8 cellular contexts compared by ENCODE assay signal in the genomic region with DNA sequence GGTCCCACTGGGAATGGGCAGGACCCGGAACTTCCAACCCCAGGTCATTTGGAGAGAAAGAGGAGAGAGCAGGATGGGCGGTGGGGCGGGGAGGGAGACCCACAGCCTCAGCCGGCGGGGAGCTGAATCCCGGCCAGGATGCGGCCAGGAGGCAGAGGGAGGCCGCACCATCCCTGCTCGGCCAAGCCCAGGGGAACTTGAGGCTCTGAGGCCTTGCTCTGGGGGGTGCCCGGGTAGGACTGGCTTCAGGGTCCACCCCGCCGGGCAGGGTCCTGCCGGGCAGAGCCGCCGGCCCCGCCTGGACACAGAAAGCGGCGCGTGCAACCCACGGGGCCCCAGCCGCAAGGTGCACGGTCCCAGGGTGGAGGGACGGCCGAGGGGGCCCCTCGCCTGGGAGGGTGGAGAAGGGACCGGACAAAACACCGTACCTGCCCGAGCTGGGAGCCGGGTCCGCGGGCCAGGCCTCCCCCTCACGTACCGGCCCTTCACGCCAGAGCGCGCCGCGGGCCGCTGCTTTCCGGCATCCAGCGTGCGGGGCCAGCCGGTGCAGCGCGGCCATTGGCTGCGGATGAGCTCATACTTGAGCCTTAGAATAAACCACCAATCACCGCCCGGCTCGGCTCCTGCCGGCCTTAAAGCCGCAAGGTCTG. TPM values are rescaled to one million over a fixed set of nuclear protein-coding genes. Genes with fewer than 3 reads are reported as not detected.
DNase-seq lines count a peak whose midpoint lies in the region; ATAC-seq, FAIRE-seq and TF ChIP-seq lines count a peak whose summit lies in the region.

TSS of gene RPS6KL1 (minus strand) at position 509 of the 650 bp plus-strand sequence. CDS start 1,719 bp downstream, outside the sequence.

- TF ChIP-seq EP300 in neural cell (conservative IDR thresholded peaks at IDR 0.05; ENCODE audit: poor library complexity, severe bottlenecking): peak; percentile 30
- no peak for TF ChIP-seq EP300 in stomach (IDR thresholded peaks at IDR 0.05)

- peak within 1 kb of the TSS; percentile 97 for H3K4me2 ChIP-seq in neural cell (ENCODE audit: low read length)

- 2 to 8% (median 6%) methylated on average over 20 to 51 of the region's 51 CpGs for WGBS in stomach, 5 donors

- peak within 1 kb of the TSS; percentile 96 for H3K9ac ChIP-seq in neural cell (ENCODE audit: low read length)

- peak; percentile 41 for TF ChIP-seq RAD21 in neural cell (conservative IDR thresholded peaks at IDR 0.05)

- FAIRE-seq in D721Med (lab: Jason Lieb, UNC): no peak

- POLR2A ChIA-PET in RWPE1 (lab: Yijun Ruan, JAX; ENCODE audit: low non-redundant PET): no interaction called here

- no peaks in the 10 kb centered on the region for H4K20me1 ChIP-seq in neural cell (ENCODE audit: insufficient read depth)

- CTCF ChIA-PET in RWPE1 (lab: Yijun Ruan, JAX): interaction anchor here (0.8 kb wide), 1 partner anchor 18 kb away, joined by 3 read pairs; no protein-coding TSS in a partner anchor

- peak within 1 kb of the TSS; percentile 98 for H2AFZ ChIP-seq in neural cell (ENCODE audit: low read depth, low read length)

- TF ChIP-seq POLR2A in stomach (IDR thresholded peaks at IDR 0.05): no peak

- no peaks in the 10 kb centered on the region for H3K36me3 ChIP-seq in neural cell (ENCODE audit: insufficient read depth, low read length)
- peaks cover 0 to 7% (median 0%) of the 10 kb centered on the region in 4 donors for H3K36me3 ChIP-seq in stomach

- TF ChIP-seq CTCF in D721Med (IDR thresholded peaks at IDR 0.05; ENCODE audit: insufficient read depth, missing control alignments) (no peak), RWPE1 (conservative IDR thresholded peaks at IDR 0.05; ENCODE audit: low read depth) (no peak), neural cell (IDR thresholded peaks at IDR 0.05; ENCODE audit: poor library complexity, severe bottlenecking) (peak; percentile 17), stomach (IDR thresholded peaks at IDR 0.05) (no peak)

- H3K79me2 ChIP-seq in neural cell (replicated peaks; ENCODE audit: insufficient read depth, low read length): no peaks in the 10 kb centered on the region

- H3K4me3 ChIP-seq in neural cell (ENCODE audit: low read length) (peak within 1 kb of the TSS; percentile 99), stomach (peak within 1 kb of the TSS; percentile 56 to 63 (median 62))

- H3K27me3 ChIP-seq in neural cell (ENCODE audit: insufficient read depth, low read depth, low read length) (no peaks in the 10 kb centered on the region), stomach (peaks cover 0 to 22% (median 12%) of the 10 kb centered on the region in 3 donors)

- H3K27ac ChIP-seq in RWPE1: no peak within 1 kb of the TSS
- H3K27ac ChIP-seq in neural cell (ENCODE audit: low read length): peak within 1 kb of the TSS; percentile 71
- peak within 1 kb of the TSS in 4 of 5 donors; percentile 55 to 81 (median 67) for H3K27ac ChIP-seq in stomach

- no peaks in the 10 kb centered on the region for H3F3A ChIP-seq in neural cell (ENCODE audit: insufficient read depth, low read length, poor library complexity, severe bottlenecking)

- H3K4me1 ChIP-seq in stomach: peaks cover 7 to 25% (median 20%) of the 10 kb centered on the region in 4 donors

- H3K9me3 ChIP-seq in neural cell (ENCODE audit: low read length) (no peaks in the 10 kb centered on the region), stomach (no peaks in the 10 kb centered on the region)

- peak; percentile 99 for DNase-seq in D721Med (ENCODE audit: insufficient read length, low spot score)
- DNase-seq in LoVo (ENCODE audit: low spot score): peak; percentile 89
- DNase-seq in RWPE1 (ENCODE audit: low spot score): peak; percentile 97
- DNase-seq in activated naive CD4-positive, alpha-beta T cell (lab: John Stamatoyannopoulos, UW): peak; percentile 23 to 61 (median 36)
- peak; percentile 56 for DNase-seq in foreskin melanocyte
- peak; percentile 81 for DNase-seq in stomach

- intact Hi-C loops in stomach (cut with DNase I; ENCODE audit: low total_unique reads): no loop called here

- no peaks in the 10 kb centered on the region for H3K9me2 ChIP-seq in neural cell (ENCODE audit: insufficient read depth, low read length)

- ATAC-seq in GM21717 (IDR thresholded peaks at IDR 0.05; ENCODE audit: unreplicated experiment): peak; percentile 83

TF ChIP-seq in neural cell, 6 proteins besides CTCF, POLR2A, EP300 and RAD21:
- TF ChIP-seq SMC3 (conservative IDR thresholded peaks at IDR 0.05; ENCODE audit: poor library complexity) (peak; percentile 37), TAF1 (IDR thresholded peaks at IDR 0.05; ENCODE audit: low read depth) (no peak), REST (IDR thresholded peaks at IDR 0.05; ENCODE audit: borderline replicate concordance) (peak; percentile 60), POLR2AphosphoS5 (IDR thresholded peaks at IDR 0.05) (peak; percentile 93), EZH2 (IDR thresholded peaks at IDR 0.05; ENCODE audit: borderline replicate concordance, insufficient read depth, low read length, poor library complexity, severe bottlenecking) (no peak), MXI1 (conservative IDR thresholded peaks at IDR 0.05; ENCODE audit: poor library complexity, severe bottlenecking) (peak; percentile 92)
TF ChIP-seq in neural cell: peak in this region for 4.

RNA-seq across cellular contexts. Expression of gene RPS6KL1, which starts in this region (rescaled TPM):
- 147 and 187 TPM in 2 replicates for polyA plus RNA-seq in neural cell
- polyA minus RNA-seq in neural cell: 93.8 and 115 TPM in 2 replicates
- 1 to 10 TPM in 2 of 5 donors, not detected in 3; 1.3 to 2.0 TPM for total RNA-seq in stomach
- polyA plus RNA-seq in stomach: 1 to 10 TPM in 2 of 3 donors, under 1 TPM in 1; 0.92 to 2.5 (median 2.0) TPM

Comparison
In these comparisons a context has a peak if more than half of its experiments do, and no peak if none do; other contexts are left out.
1. RNA of gene RPS6KL1 (polyA plus RNA-seq): 147 to 187 TPM in neural cell; 0.92 to 2.5 TPM in stomach; every median in the first group is over 10 times any median in the second.
2. DNase-seq: peak in every context shown above with its lines; median percentile 99 in D721Med; 97 in RWPE1; 89 in LoVo; 81 in stomach; 56 in foreskin melanocyte; 36 in activated naive CD4-positive, alpha-beta T cell.